11 cellular contexts compared by ENCODE assay signal in the genomic region with DNA sequence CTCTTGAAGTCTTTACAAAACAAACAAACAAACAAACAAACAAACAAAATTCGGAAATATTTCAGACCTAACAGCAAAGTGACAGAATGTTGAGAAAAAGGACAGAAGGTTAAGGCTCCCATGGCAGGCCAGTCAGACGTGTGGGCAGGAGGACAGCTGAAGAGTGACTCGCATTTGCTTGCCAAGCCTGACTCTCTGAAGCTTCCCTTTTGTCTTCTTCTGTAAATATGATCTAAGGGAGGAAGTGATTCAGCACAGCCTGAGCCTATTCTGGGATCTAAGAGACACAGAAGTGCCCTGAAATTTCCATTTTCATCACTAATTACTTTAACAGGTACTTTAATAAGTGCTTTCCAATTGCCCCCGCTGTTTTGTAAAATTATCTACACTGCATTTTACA.
A peak's percentile ranks its signal among the peaks of the same experiment; 100 is the strongest.
DNase-seq lines count a peak whose midpoint lies in the region; ATAC-seq, FAIRE-seq and TF ChIP-seq lines count a peak whose summit lies in the region.
"Had no signal": no experiment of that assay in that cellular context is flagged by ENCODE, and none has a peak within 500 bp of the region (broad histone marks: within the 10 kb centered on the region; RNA-seq: fewer than 3 reads in every experiment).

No MANE protein-coding gene starts in this region.

- no peaks in the 10 kb centered on the region for H4K20me1 ChIP-seq in osteoblast (ENCODE audit: insufficient read depth, low read length)

- peaks cover 9% of the 10 kb centered on the region for H3K9me3 Mint-ChIP-seq in activated CD4-positive, alpha-beta T cell treated with anti-CD3 and anti-CD28 coated beads, Interleukin-2, amount 10 ng/mL, durations not matched to agents 7 days and 5 days

- H3K4me2 ChIP-seq in osteoblast (ENCODE audit: insufficient read depth, low read length) = peak overlapping the region; percentile 17

- H3K4me1 Mint-ChIP-seq in activated CD4-positive, alpha-beta T cell treated with anti-CD3 and anti-CD28 coated beads, Interleukin-2, amount 10 ng/mL, durations not matched to agents 7 days and 5 days = no peaks in the 10 kb centered on the region
- H3K4me1 Mint-ChIP-seq: stimulated activated naive CD8-positive, alpha-beta T cell treated with anti-CD3 and anti-CD28 coated beads, Interleukin-15, amount 100 ng/mL, for 72 hours had no signal

- H3K9me3 ChIP-seq in osteoblast (ENCODE audit: low read depth, low read length) = no peaks in the 10 kb centered on the region
- no peaks in the 10 kb centered on the region for H3K9me3 ChIP-seq in prostate gland

- H3K79me2 ChIP-seq in osteoblast (ENCODE audit: insufficient read depth, low read length) = no peaks in the 10 kb centered on the region

- 24% methylated on average over 4 of the region's 4 CpGs for WGBS in prostate gland

- H3K4me3 ChIP-seq in bronchial epithelial cell (ENCODE audit: low read depth, low read length) (no peak overlapping the region), osteoblast (ENCODE audit: insufficient read depth, low read length) (no peak overlapping the region), prostate gland (no peak overlapping the region)
- H3K4me3 ChIP-seq: dorsolateral prefrontal cortex had no signal

- intact Hi-C loops in prostate gland (cut with DNase I) = no loop called here

- no peaks in the 10 kb centered on the region for H3K36me3 Mint-ChIP-seq in activated CD4-positive, alpha-beta T cell treated with anti-CD3 and anti-CD28 coated beads, Interleukin-2, amount 10 ng/mL, durations not matched to agents 7 days and 5 days (ENCODE audit: low read depth)

- no peaks in the 10 kb centered on the region for H3K36me3 ChIP-seq in bronchial epithelial cell (ENCODE audit: control insufficient read depth, insufficient read depth, low read length)
- H3K36me3 ChIP-seq in osteoblast (ENCODE audit: insufficient read depth, low read length) = no peaks in the 10 kb centered on the region
- H3K36me3 ChIP-seq in prostate gland = no peaks in the 10 kb centered on the region

- no peak overlapping the region for H3K4me3 Mint-ChIP-seq in activated CD4-positive, alpha-beta T cell treated with anti-CD3 and anti-CD28 coated beads, Interleukin-2, amount 10 ng/mL, durations not matched to agents 7 days and 5 days
- H3K4me3 Mint-ChIP-seq: stimulated activated naive CD8-positive, alpha-beta T cell treated with anti-CD3 and anti-CD28 coated beads, Interleukin-15, amount 100 ng/mL, for 72 hours had no signal

- DNase-seq in NCI-H2196 treated with DMSO at 0.1 percent for 48 hours (lab: John Stamatoyannopoulos, UW; ENCODE audit: unreplicated experiment) (peak; percentile 37), bronchial epithelial cell (ENCODE audit: low read depth) (peak; percentile 73), osteoblast (ENCODE audit: insufficient read length, low spot score, missing footprints) (peak; percentile 47), GM19240 (ENCODE audit: insufficient read length, low spot score) (no peak), prostate gland (ENCODE audit: low spot score) (no peak)
- DNase-seq in activated CD4-positive, alpha-beta T cell treated with anti-CD3 and anti-CD28 coated beads, Interleukin-2, amount 10 ng/mL, durations not matched to agents 7 days and 5 days = no peak
- DNase-seq: occipital lobe; stimulated activated naive CD8-positive, alpha-beta T cell treated with anti-CD3 and anti-CD28 coated beads, Interleukin-15, amount 100 ng/mL, for 72 hours had no signal

- no peak overlapping the region for H2AFZ ChIP-seq in osteoblast (ENCODE audit: low read length)

- H3K27me3 ChIP-seq in bronchial epithelial cell (ENCODE audit: control insufficient read depth, insufficient read depth, low read length) (no peaks in the 10 kb centered on the region), osteoblast (ENCODE audit: insufficient read depth, low read length) (no peaks in the 10 kb centered on the region), prostate gland (replicated peaks; ENCODE audit: insufficient read depth) (no peaks in the 10 kb centered on the region)
- H3K27me3 ChIP-seq: dorsolateral prefrontal cortex had no signal

- peaks cover 15% of the 10 kb centered on the region for H3K4me1 ChIP-seq in osteoblast (ENCODE audit: insufficient read depth, low read length)
- no peaks in the 10 kb centered on the region for H3K4me1 ChIP-seq in prostate gland (replicated peaks)

- ATAC-seq in GM19463 (IDR thresholded peaks at IDR 0.05; ENCODE audit: unreplicated experiment) (peak; percentile 82), HG03439 (IDR thresholded peaks at IDR 0.05; ENCODE audit: unreplicated experiment) (no peak)
- ATAC-seq: stimulated activated naive CD8-positive, alpha-beta T cell treated with anti-CD3 and anti-CD28 coated beads, Interleukin-15, amount 100 ng/mL, for 72 hours had no signal

- peak overlapping the region; percentile 47 for H3K27ac ChIP-seq in osteoblast (ENCODE audit: low read depth, low read length)
- H3K27ac ChIP-seq in prostate gland = no peak overlapping the region

- POLR2A ChIA-PET in activated CD4-positive, alpha-beta T cell treated with anti-CD3 and anti-CD28 coated beads, Interleukin-2, amount 10 ng/mL, durations not matched to agents 7 days and 5 days (lab: Charles Lee) = interaction anchor here (0.7 kb wide), 1 partner anchor 94 kb away, joined by 3 read pairs; no protein-coding TSS in a partner anchor

- no peak for FAIRE-seq in bronchial epithelial cell (lab: Jason Lieb, UNC)

- no peaks in the 10 kb centered on the region for H3K27me3 Mint-ChIP-seq in activated CD4-positive, alpha-beta T cell treated with anti-CD3 and anti-CD28 coated beads, Interleukin-2, amount 10 ng/mL, durations not matched to agents 7 days and 5 days
- H3K27me3 Mint-ChIP-seq: stimulated activated naive CD8-positive, alpha-beta T cell treated with anti-CD3 and anti-CD28 coated beads, Interleukin-15, amount 100 ng/mL, for 72 hours had no signal

- no peak overlapping the region for H3K27ac Mint-ChIP-seq in activated CD4-positive, alpha-beta T cell treated with anti-CD3 and anti-CD28 coated beads, Interleukin-2, amount 10 ng/mL, durations not matched to agents 7 days and 5 days
- H3K27ac Mint-ChIP-seq: stimulated activated naive CD8-positive, alpha-beta T cell treated with anti-CD3 and anti-CD28 coated beads, Interleukin-15, amount 100 ng/mL, for 72 hours had no signal

- no peak for TF ChIP-seq POLR2A in prostate gland (IDR thresholded peaks at IDR 0.05)

- TF ChIP-seq CTCF in bronchial epithelial cell (IDR thresholded peaks at IDR 0.05; ENCODE audit: insufficient read depth, low read length, severe bottlenecking) (no peak), osteoblast (IDR thresholded peaks at IDR 0.05; ENCODE audit: extremely low read depth, low read depth, low read length) (no peak), prostate gland (IDR thresholded peaks at IDR 0.05) (no peak)

- CTCF ChIA-PET in activated CD4-positive, alpha-beta T cell treated with anti-CD3 and anti-CD28 coated beads, Interleukin-2, amount 10 ng/mL, durations not matched to agents 7 days and 5 days (lab: Charles Lee) = interaction anchor here (0.9 kb wide), 1 partner anchor 12 kb away, joined by 3 read pairs; no protein-coding TSS in a partner anchor

Comparison
In these comparisons a context has a peak if more than half of its experiments do, and no peak if none do; other contexts are left out.
1. DNase-seq: peak in NCI-H2196 treated with DMSO at 0.1 percent for 48 hours (single experiment), bronchial epithelial cell (single experiment) and osteoblast (single experiment); none in GM19240 (single experiment), activated CD4-positive, alpha-beta T cell treated with anti-CD3 and anti-CD28 coated beads, Interleukin-2, amount 10 ng/mL, durations not matched to agents 7 days and 5 days (single experiment) and prostate gland (single experiment).